9 cellular contexts compared by ENCODE assay signal in the genomic region with DNA sequence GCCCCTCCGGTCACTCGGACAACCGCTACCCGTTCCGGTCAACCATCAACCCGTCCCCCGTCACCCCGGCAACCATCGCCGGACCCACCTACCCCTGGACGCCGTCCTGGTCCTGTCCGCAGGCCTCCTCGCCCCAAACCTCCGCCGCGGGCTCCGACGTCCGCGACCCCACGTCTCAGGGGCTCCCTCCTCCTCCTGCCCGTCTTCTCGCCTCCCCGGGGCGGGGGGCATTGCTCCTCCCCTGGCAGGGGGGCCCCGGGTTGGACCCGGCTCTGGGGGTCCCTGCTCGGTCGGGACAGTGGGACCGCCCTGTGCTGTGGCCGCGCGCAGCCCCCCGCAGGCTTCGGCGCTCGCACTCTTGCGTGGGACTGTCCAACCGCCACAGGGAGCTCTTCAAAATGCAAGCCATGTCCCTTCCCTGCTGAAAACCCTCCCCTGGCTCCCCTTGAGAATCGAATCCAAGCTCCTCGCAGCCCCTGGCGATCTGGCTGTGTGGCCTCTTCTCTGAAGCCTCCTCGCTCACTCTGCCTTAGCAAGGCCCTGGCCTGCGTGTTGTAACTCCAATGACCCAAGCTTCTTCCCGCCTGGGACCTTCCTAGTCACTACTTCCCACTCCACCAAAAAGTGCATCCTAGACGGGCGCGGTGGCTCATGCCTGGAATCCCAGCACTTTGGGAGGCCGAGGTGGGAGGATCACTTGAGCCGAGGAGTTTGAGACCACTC. TPM values are rescaled to one million over a fixed set of nuclear protein-coding genes. Genes with fewer than 3 reads are reported as not detected.
DNase-seq lines count a peak whose midpoint lies in the region; FAIRE-seq and TF ChIP-seq lines count a peak whose summit lies in the region.
"Had no signal": no experiment of that assay in that cellular context is flagged by ENCODE, and none has a peak within 500 bp of the region (broad histone marks: within the 10 kb centered on the region; RNA-seq: fewer than 3 reads in every experiment).

No MANE protein-coding gene starts in this region.

- no TSS peak for BruUV-seq in Calu3 (replicated peaks; lab: Mats Ljungman, UMichigan)

- no peak for TF ChIP-seq EP300 in H1 (IDR thresholded peaks at IDR 0.05; ENCODE audit: borderline replicate concordance in 1 of 2, low read depth in 2 of 2, low read length in 2 of 2)

- H3K27me3 Mint-ChIP-seq in Calu3 (ENCODE audit: unreplicated experiment): peaks cover 13% of the 10 kb centered on the region
- H3K27me3 Mint-ChIP-seq in nephron (ENCODE audit: low read depth): no peaks in the 10 kb centered on the region

- no peak for TF ChIP-seq CTCF in Calu3 (IDR thresholded peaks at IDR 0.05; ENCODE audit: unreplicated experiment)
- no peak for TF ChIP-seq CTCF in Loucy (conservative IDR thresholded peaks at IDR 0.05; ENCODE audit: low read length)
- TF ChIP-seq CTCF in H1 (IDR thresholded peaks at IDR 0.05; ENCODE audit: control extremely low read depth in 1 of 3, insufficient read depth in 1 of 3, low read depth in 1 of 3, low read length in 3 of 3): no peak
- TF ChIP-seq CTCF in nephron (IDR thresholded peaks at IDR 0.05; ENCODE audit: unreplicated experiment in 3 of 3): no peak

- H3K27ac ChIP-seq in H1 (ENCODE audit: low read depth, low read length) (no peak overlapping the region), small intestine (ENCODE audit: low read depth in 1 of 2, low read length in 1 of 2) (no peak overlapping the region)

- no peak for FAIRE-seq in H1 (lab: Jason Lieb, UNC)
- no peak for FAIRE-seq in small intestine (lab: Jason Lieb, UNC)

- H3K9me3 Mint-ChIP-seq in Calu3 (ENCODE audit: low read depth, unreplicated experiment): no peaks in the 10 kb centered on the region
- no peaks in the 10 kb centered on the region for H3K9me3 Mint-ChIP-seq in nephron

- H3K4me3 Mint-ChIP-seq in Calu3 (ENCODE audit: low read depth, unreplicated experiment) (peak overlapping the region; percentile 62), nephron (peak overlapping the region; percentile 92 to 95 (median 95))

- H3K27ac Mint-ChIP-seq in Calu3 (ENCODE audit: unreplicated experiment) (peak overlapping the region; percentile 75), nephron (peak overlapping the region; percentile 87 to 94 (median 93))

- H4K8ac ChIP-seq in H1 (ENCODE audit: extremely low read depth, insufficient read depth, low read length): no peak overlapping the region

- H3K4me1 ChIP-seq in Loucy (ENCODE audit: insufficient read depth, low read length, poor library complexity, severe bottlenecking) (peaks cover 10% of the 10 kb centered on the region), H1 (replicated peaks in 1 of 4; ENCODE audit: control insufficient read depth in 3 of 4, insufficient read depth in 4 of 4, low read length in 3 of 4) (peaks cover 0 to 3% (median 1%) of the 10 kb centered on the region in 4 experiments; a peak in 4 of 7 replicates), small intestine (ENCODE audit: control insufficient read depth in 2 of 2, insufficient read depth in 1 of 2, low read depth in 1 of 2, low read length in 1 of 2) (no peaks in the 10 kb centered on the region)

- H3K23me2 ChIP-seq in H1 (ENCODE audit: low read depth, low read length): peaks cover 10% of the 10 kb centered on the region

- DNase-seq in Calu3 (no peak), H1 (ENCODE audit: low read depth in 1 of 2, low spot score in 2 of 2) (no peak), AG20443 (ENCODE audit: low spot score) (no peak), small intestine (no peak)
- DNase-seq in stimulated activated naive CD4-positive, alpha-beta T cell treated with Interleukin-2 at 50 U/mL for 16 hours (lab: John Stamatoyannopoulos, UW): no peak
- DNase-seq in activated naive CD4-positive, alpha-beta T cell (lab: John Stamatoyannopoulos, UW): no peak

- H2AK5ac ChIP-seq in H1 (ENCODE audit: low read depth, low read length): no peak overlapping the region

- intact Hi-C loops in Calu3 (cut with micrococcal nuclease; ENCODE audit: unreplicated experiment): no loop called here

- 24% methylated on average over 28 of the region's 51 CpGs; no CpG with 5 or more reads in 1 of the 2 experiments for WGBS in H1 (ENCODE audit: extremely low coverage in 1 of 2, insufficient coverage in 1 of 2, insufficient read length in 1 of 2, insufficient replicate concordance in 2 of 2, low coverage in 1 of 2, low lambda C conversion rate in 2 of 2, missing lambda C conversion rate in 1 of 2), 2 experiments
- 12 to 22% (median 19%) methylated on average over 46 to 51 of the region's 51 CpGs for WGBS in small intestine, 3 donors

- H3K18ac ChIP-seq in H1 (ENCODE audit: extremely low read depth, low read length): no peak overlapping the region

- TF ChIP-seq RAD21 in H1 (IDR thresholded peaks at IDR 0.05 in 1 of 2, conservative IDR thresholded peaks at IDR 0.05 in 1 of 2; ENCODE audit: low read depth in 2 of 2, low read length in 2 of 2): no peak

- H3K79me2 ChIP-seq in Loucy (ENCODE audit: insufficient read depth, low read length): no peaks in the 10 kb centered on the region
- H3K79me2 ChIP-seq in H1 (ENCODE audit: control insufficient read depth in 1 of 2, insufficient read depth in 2 of 2, low read length in 2 of 2): no peaks in the 10 kb centered on the region

- no peaks in the 10 kb centered on the region for H3K79me1 ChIP-seq in H1 (ENCODE audit: low read depth, low read length)

- no peaks in the 10 kb centered on the region for H3F3A ChIP-seq in Loucy (ENCODE audit: low read depth)

- no peaks in the 10 kb centered on the region for H4K20me1 ChIP-seq in Loucy (ENCODE audit: insufficient read depth, low read length, poor library complexity, severe bottlenecking)
- peaks cover 2 to 5% of the 10 kb centered on the region in 2 experiments for H4K20me1 ChIP-seq in H1 (replicated peaks in 1 of 2; ENCODE audit: control insufficient read depth in 1 of 2, insufficient read depth in 2 of 2, low read length in 2 of 2)

- H3K36me3 Mint-ChIP-seq in Calu3 (ENCODE audit: insufficient read depth, unreplicated experiment): peaks cover 17% of the 10 kb centered on the region
- H3K36me3 Mint-ChIP-seq in nephron (ENCODE audit: low read depth): no peaks in the 10 kb centered on the region

- H3K4me3 ChIP-seq in Loucy (ENCODE audit: low read length, poor library complexity, severe bottlenecking) (peak overlapping the region; percentile 70), H1 (ENCODE audit: extremely low read depth in 1 of 4, insufficient read depth in 2 of 4, low read depth in 3 of 4, low read length in 4 of 4) (peak overlapping the region; percentile 55 to 74 (median 62)), small intestine (ENCODE audit: low read depth in 1 of 2, low read length in 2 of 2) (peak overlapping the region in 1 of 2 donors; percentile 20)

- no peaks in the 10 kb centered on the region for H3K36me3 ChIP-seq in Loucy (ENCODE audit: insufficient read depth, low read length)
- H3K36me3 ChIP-seq in H1 (ENCODE audit: control insufficient read depth in 2 of 4, insufficient read depth in 4 of 4, low read length in 3 of 4): peaks cover 0 to 8% (median 3%) of the 10 kb centered on the region in 4 experiments; a peak in 2 of 8 replicates
- no peaks in the 10 kb centered on the region for H3K36me3 ChIP-seq in small intestine (ENCODE audit: control insufficient read depth in 2 of 2, insufficient read depth in 2 of 2, low read length in 2 of 2)

- no peaks in the 10 kb centered on the region for H3K9me2 ChIP-seq in Loucy (replicated peaks; ENCODE audit: low read depth, low read length)

- no peak overlapping the region for H2BK15ac ChIP-seq in H1 (ENCODE audit: low read length)

- no peak overlapping the region for H2BK20ac ChIP-seq in H1 (ENCODE audit: low read length)

- no peak overlapping the region for H4K91ac ChIP-seq in H1 (replicated peaks; ENCODE audit: insufficient read length, low read length)

- H3K56ac ChIP-seq in H1 (replicated peaks; ENCODE audit: insufficient read length, low read depth, low read length): no peak overlapping the region

- H3K23ac ChIP-seq in H1 (ENCODE audit: insufficient read length): no peak overlapping the region

- H2BK12ac ChIP-seq in H1 (ENCODE audit: low read depth, low read length): no peak overlapping the region

- H2BK5ac ChIP-seq in H1 (ENCODE audit: low read depth, low read length): no peak overlapping the region

- peak in 1 of 2 experiments; percentile 69; a peak in 1 of 3 replicates for TF ChIP-seq POLR2A in H1 (IDR thresholded peaks at IDR 0.05; ENCODE audit: control extremely low read depth in 1 of 2, low read depth in 2 of 2, low read length in 2 of 2)

- H3K27me3 ChIP-seq in Loucy (ENCODE audit: insufficient read depth, low read length, poor library complexity, severe bottlenecking) (no peaks in the 10 kb centered on the region), H1 (replicated peaks in 1 of 4; ENCODE audit: control insufficient read depth in 3 of 4, extremely low read depth in 1 of 4, insufficient read depth in 3 of 4, low read length in 3 of 4) (no peaks in the 10 kb centered on the region), small intestine (ENCODE audit: control insufficient read depth in 2 of 2, insufficient read depth in 2 of 2, low read length in 2 of 2) (peaks cover 0 to 3% of the 10 kb centered on the region in 2 donors)

- H4K5ac ChIP-seq in H1 (ENCODE audit: insufficient read length, low read depth, low read length): no peak overlapping the region

- H3K4me1 Mint-ChIP-seq in Calu3 (ENCODE audit: low read depth, unreplicated experiment): peaks cover 9% of the 10 kb centered on the region
- peaks cover 30% of the 10 kb centered on the region for H3K4me1 Mint-ChIP-seq in nephron

- H3K4ac ChIP-seq in H1 (replicated peaks; ENCODE audit: insufficient read length, low read depth, low read length): no peak overlapping the region

- H3K9ac ChIP-seq in Loucy (ENCODE audit: low read depth, low read length, poor library complexity, severe bottlenecking) (no peak overlapping the region), H1 (replicated peaks in 1 of 4; ENCODE audit: extremely low read depth in 1 of 4, low read depth in 3 of 4, low read length in 3 of 4) (peak overlapping the region in 2 of 4 experiments; percentile 45 to 46; a peak in 5 of 7 replicates)

- H2BK120ac ChIP-seq in H1 (replicated peaks; ENCODE audit: low read depth, low read length): no peak overlapping the region

- H2AFZ ChIP-seq in Loucy (ENCODE audit: low read length): peak overlapping the region; percentile 83
- no peak overlapping the region; the same call in 1 of the 2 replicates for H2AFZ ChIP-seq in H1 (ENCODE audit: low read length)

- H3K4me2 ChIP-seq in Loucy (ENCODE audit: low read depth, low read length, poor library complexity, severe bottlenecking) (peak overlapping the region; percentile 72), H1 (ENCODE audit: insufficient read depth in 1 of 2, low read depth in 2 of 2, low read length in 2 of 2) (peak overlapping the region; percentile 74 to 96)

- POLR2A ChIA-PET in H1 (lab: Charles Lee; ENCODE audit: partially characterized antibody): interaction anchor here (0.6 to 2.7 kb wide), 14 partner anchors 8 to 842 kb away, joined by 3 to 25 read pairs (median 4); a partner anchor contains a TSS

- no peak overlapping the region for H3K14ac ChIP-seq in H1 (ENCODE audit: insufficient read length)

- H3K9me3 ChIP-seq in Loucy (ENCODE audit: insufficient read depth, low read depth, low read length) (no peaks in the 10 kb centered on the region), H1 (ENCODE audit: insufficient read depth in 2 of 2, low read depth in 1 of 2, low read length in 1 of 2) (no peaks in the 10 kb centered on the region), small intestine (ENCODE audit: control insufficient read depth, low read depth) (no peaks in the 10 kb centered on the region)

- CTCF ChIA-PET in Calu3 (lab: Charles Lee) (interaction anchor here (0.6 kb wide), 1 partner anchor 9 kb away, joined by 4 read pairs; no protein-coding TSS in a partner anchor), H1 (lab: Charles Lee; ENCODE audit: partially characterized antibody) (interaction anchor here (0.7 to 1.9 kb wide), 8 partner anchors 9 to 195 kb away, joined by 3 to 9 read pairs (median 4); a partner anchor contains a TSS)

RNA-seq across cellular contexts. Expression of a gene that starts 8.4 kb away (rescaled TPM):
- total RNA-seq in Calu3 (2022): 0.86 and 1.0 TPM in 2 replicates
- total RNA-seq in H1 (2021; fragmentation: NEBNext Ultra II Directional; extraction: Animal tissue kit (Norgen Biotek cat#: 25700)): 30.2 and 30.9 TPM in 2 replicates
- polyA plus RNA-seq in H1 (2011; rRNA removed) (47.6 and 67.5 TPM in 2 replicates), small intestine (under 1 TPM in 1 of 3 donors, not detected in 2; 0.76 TPM)
- polyA plus RNA-seq in H1 (2011; cell fraction: cytosol; rRNA removed): 24.1 TPM
- 51.8 TPM for polyA plus RNA-seq in H1 (2011; cell fraction: nucleus; rRNA removed)
- polyA plus RNA-seq in H1 (2012, experiment 1 of 2): 25.8 to 35.8 TPM (median 34.5 TPM) in 4 replicates
- 44.5 TPM for polyA plus RNA-seq in H1 (2012, experiment 2 of 2)
- polyA plus RNA-seq in H1 (2013, experiment 1 of 2): 39.3 TPM
- polyA plus RNA-seq in H1 (2013, experiment 2 of 2): 42.0 TPM
- polyA minus RNA-seq in H1 (2011; rRNA and poly(A)+ RNA removed): 25.4 and 38.4 TPM in 2 replicates
- 11.8 TPM for polyA minus RNA-seq in H1 (2011; cell fraction: cytosol; rRNA and poly(A)+ RNA removed)
- 14.0 TPM for polyA minus RNA-seq in H1 (2011; cell fraction: nucleus; rRNA and poly(A)+ RNA removed)
- total RNA-seq: HT1080 had no signal

RNA-seq across cellular contexts. Expression of a gene that starts 23.0 kb away (rescaled TPM):
- total RNA-seq in Calu3 (2022): 32.6 and 44.7 TPM in 2 replicates
- total RNA-seq in H1 (2021; fragmentation: NEBNext Ultra II Directional; extraction: Animal tissue kit (Norgen Biotek cat#: 25700)): 107 and 111 TPM in 2 replicates
- 37.5 and 65.9 TPM in 2 replicates for polyA plus RNA-seq in H1 (2011; rRNA removed)
- 27.5 TPM for polyA plus RNA-seq in H1 (2011; cell fraction: cytosol; rRNA removed)
- 90.3 TPM for polyA plus RNA-seq in H1 (2011; cell fraction: nucleus; rRNA removed)
- 38.0 to 79.1 TPM (median 69.0 TPM) in 4 replicates for polyA plus RNA-seq in H1 (2012, experiment 1 of 2)
- polyA plus RNA-seq in H1 (2012, experiment 2 of 2): 38.3 TPM
- 77.9 TPM for polyA plus RNA-seq in H1 (2013, experiment 1 of 2)
- 64.5 TPM for polyA plus RNA-seq in H1 (2013, experiment 2 of 2)
- 117 and 119 TPM in 2 replicates for polyA minus RNA-seq in H1 (2011; rRNA and poly(A)+ RNA removed)
- polyA minus RNA-seq in H1 (2011; cell fraction: cytosol; rRNA and poly(A)+ RNA removed): 145 TPM
- polyA minus RNA-seq in H1 (2011; cell fraction: nucleus; rRNA and poly(A)+ RNA removed): 87.8 TPM
- polyA plus RNA-seq in small intestine: 10 to 100 TPM in 1 of 3 donors, 1 to 10 TPM in 1, under 1 TPM in 1; 0.45 to 15.6 (median 1.9) TPM

Comparison
In these comparisons a context has a peak if more than half of its experiments do, and no peak if none do; other contexts are left out.
1. RNA of a gene that starts 8.4 kb away (total RNA-seq): 30.2 to 30.9 TPM in H1; 0.86 to 1.0 TPM in Calu3; every median in the first group is over 10 times any median in the second.